In genomic region chr7:116433246-116433645, GRCh38 we compare ENCODE assay signal across 1 cellular context.
TF ChIP-seq lines count a peak whose summit lies in the region.

No MANE protein-coding gene starts in this region.

TF ChIP-seq in HCT116, 20 proteins besides CTCF, POLR2A, EP300 and RAD21:
- TF ChIP-seq YY1 (IDR thresholded peaks at IDR 0.05; ENCODE audit: extremely low read depth, insufficient replicate concordance, low read depth, low read length) (no peak), CBX3 (IDR thresholded peaks at IDR 0.05; ENCODE audit: low read depth) (0 out of 2 replicates have a peak, but pooled peaks have one; percentile 21), CEBPB (IDR thresholded peaks at IDR 0.05; ENCODE audit: low read depth) (peak; percentile 43; the same call in 1 of the 2 replicates)
TF ChIP-seq in HCT116: peak in this region for 2.
